ENCODE assay signal across 1 cellular context in the genomic region with DNA sequence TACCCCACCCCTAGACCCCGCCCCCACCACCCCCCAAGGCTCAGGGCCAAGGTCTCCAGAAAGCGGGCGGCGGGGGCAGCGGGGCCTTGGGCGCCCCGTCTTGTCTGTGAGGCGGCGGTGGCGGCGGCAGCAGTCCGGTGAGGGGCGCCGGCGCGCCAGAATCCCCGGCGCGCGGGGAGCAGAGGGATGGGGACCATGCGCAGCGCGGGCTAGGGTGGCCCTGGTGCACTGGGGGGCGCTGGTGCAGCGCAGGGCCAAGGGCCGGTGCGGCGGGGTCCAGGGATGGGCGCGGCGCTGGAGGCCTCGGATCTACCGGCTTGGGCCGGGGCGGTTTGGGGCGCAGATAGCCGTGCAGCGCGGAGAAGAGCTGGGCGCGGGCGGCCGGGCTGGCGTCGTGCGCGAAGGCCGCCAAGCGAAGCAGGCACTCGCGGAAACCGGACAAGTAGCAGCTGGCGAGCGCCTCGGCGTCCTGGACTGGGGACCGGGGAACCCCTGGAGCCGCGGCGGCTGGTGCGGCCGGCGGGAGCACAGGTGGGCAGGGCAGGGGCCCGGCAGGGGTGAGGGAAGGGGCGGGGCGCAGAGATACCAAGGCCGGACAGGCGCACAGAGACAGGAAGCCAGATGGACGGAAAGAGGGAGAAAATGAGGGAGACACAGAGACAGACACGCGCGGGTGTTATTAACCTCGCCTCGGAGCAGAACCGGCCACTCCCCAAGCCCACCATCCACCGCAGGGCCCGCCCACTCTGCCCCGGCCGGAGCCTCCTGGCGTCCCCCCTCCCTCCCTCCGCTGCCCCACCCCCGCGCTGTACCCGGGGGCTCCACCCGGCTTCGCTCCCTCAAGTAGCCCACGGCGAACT.
TF ChIP-seq lines count a peak whose summit lies in the region.

No MANE protein-coding gene starts in this region.

TF ChIP-seq in K562, 482 proteins besides CTCF, POLR2A, EP300 and RAD21 (continues in another document):
- no peak for TF ChIP-seq KLF1 (tag; IDR thresholded peaks at IDR 0.05)
- no peak for TF ChIP-seq ZC3H4 (CRISPR knock-in tag; IDR thresholded peaks at IDR 0.05; ENCODE audit: borderline replicate concordance)
- TF ChIP-seq, protein P1, sequence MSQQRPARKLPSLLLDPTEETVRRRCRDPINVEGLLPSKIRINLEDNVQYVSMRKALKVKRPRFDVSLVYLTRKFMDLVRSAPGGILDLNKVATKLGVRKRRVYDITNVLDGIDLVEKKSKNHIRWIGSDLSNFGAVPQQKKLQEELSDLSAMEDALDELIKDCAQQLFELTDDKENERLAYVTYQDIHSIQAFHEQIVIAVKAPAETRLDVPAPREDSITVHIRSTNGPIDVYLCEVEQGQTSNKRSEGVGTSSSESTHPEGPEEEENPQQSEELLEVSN (IDR thresholded peaks at IDR 0.05; ENCODE audit: borderline replicate concordance in 1 of 2, extremely low read depth in 1 of 2, insufficient read depth in 1 of 2, insufficient read length in 1 of 2, low read depth in 1 of 2, low read length in 1 of 2, poor library complexity in 1 of 2, severe bottlenecking in 1 of 2), result peak; percentile 39 to 58
- TF ChIP-seq RCOR1 (IDR thresholded peaks at IDR 0.05; ENCODE audit: borderline replicate concordance in 1 of 2, low read depth in 2 of 2, low read length in 2 of 2), result peak in 1 of 2 experiments; percentile 69; a peak in 2 of 4 replicates
- TF ChIP-seq, protein P2, sequence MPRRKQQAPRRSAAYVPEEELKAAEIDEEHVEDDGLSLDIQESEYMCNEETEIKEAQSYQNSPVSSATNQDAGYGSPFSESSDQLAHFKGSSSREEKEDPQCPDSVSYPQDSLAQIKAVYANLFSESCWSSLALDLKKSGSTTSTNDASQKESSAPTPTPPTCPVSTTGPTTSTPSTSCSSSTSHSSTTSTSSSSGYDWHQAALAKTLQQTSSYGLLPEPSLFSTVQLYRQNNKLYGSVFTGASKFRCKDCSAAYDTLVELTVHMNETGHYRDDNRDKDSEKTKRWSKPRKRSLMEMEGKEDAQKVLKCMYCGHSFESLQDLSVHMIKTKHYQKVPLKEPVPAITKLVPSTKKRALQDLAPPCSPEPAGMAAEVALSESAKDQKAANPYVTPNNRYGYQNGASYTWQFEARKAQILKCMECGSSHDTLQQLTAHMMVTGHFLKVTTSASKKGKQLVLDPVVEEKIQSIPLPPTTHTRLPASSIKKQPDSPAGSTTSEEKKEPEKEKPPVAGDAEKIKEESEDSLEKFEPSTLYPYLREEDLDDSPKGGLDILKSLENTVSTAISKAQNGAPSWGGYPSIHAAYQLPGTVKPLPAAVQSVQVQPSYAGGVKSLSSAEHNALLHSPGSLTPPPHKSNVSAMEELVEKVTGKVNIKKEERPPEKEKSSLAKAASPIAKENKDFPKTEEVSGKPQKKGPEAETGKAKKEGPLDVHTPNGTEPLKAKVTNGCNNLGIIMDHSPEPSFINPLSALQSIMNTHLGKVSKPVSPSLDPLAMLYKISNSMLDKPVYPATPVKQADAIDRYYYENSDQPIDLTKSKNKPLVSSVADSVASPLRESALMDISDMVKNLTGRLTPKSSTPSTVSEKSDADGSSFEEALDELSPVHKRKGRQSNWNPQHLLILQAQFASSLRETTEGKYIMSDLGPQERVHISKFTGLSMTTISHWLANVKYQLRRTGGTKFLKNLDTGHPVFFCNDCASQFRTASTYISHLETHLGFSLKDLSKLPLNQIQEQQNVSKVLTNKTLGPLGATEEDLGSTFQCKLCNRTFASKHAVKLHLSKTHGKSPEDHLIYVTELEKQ (CRISPR knock-in tag; IDR thresholded peaks at IDR 0.05), result no peak
- TF ChIP-seq KLF6 (CRISPR knock-in tag; IDR thresholded peaks at IDR 0.05; ENCODE audit: borderline replicate concordance), result no peak
- TF ChIP-seq DDX20 (tag; IDR thresholded peaks at IDR 0.05; ENCODE audit: low read depth), result no peak
- peak; percentile 38 for TF ChIP-seq RBM25 (IDR thresholded peaks at IDR 0.05; ENCODE audit: low read depth, low read length, severe bottlenecking)
- TF ChIP-seq TCF7L2 (IDR thresholded peaks at IDR 0.05; ENCODE audit: low read depth, low read length), result no peak
- TF ChIP-seq MYC (IDR thresholded peaks at IDR 0.05; ENCODE audit: low read depth, low read length), result 0 out of 2 replicates have a peak, but pooled peaks have one; percentile 30
- TF ChIP-seq MYC (CRISPR knock-in tag; IDR thresholded peaks at IDR 0.05; ENCODE audit: borderline replicate concordance, low read depth), result no peak
- TF ChIP-seq ZBTB7A (IDR thresholded peaks at IDR 0.05; ENCODE audit: borderline replicate concordance, control insufficient read depth, low read depth, low read length), result peak; percentile 80; the same call in 1 of the 2 replicates
- TF ChIP-seq MAFF (IDR thresholded peaks at IDR 0.05; ENCODE audit: low read length), result no peak
- peak in 1 of 2 experiments; percentile 48; a peak in 2 of 4 replicates for TF ChIP-seq HDAC1 (IDR thresholded peaks at IDR 0.05)
- TF ChIP-seq, protein P3, sequence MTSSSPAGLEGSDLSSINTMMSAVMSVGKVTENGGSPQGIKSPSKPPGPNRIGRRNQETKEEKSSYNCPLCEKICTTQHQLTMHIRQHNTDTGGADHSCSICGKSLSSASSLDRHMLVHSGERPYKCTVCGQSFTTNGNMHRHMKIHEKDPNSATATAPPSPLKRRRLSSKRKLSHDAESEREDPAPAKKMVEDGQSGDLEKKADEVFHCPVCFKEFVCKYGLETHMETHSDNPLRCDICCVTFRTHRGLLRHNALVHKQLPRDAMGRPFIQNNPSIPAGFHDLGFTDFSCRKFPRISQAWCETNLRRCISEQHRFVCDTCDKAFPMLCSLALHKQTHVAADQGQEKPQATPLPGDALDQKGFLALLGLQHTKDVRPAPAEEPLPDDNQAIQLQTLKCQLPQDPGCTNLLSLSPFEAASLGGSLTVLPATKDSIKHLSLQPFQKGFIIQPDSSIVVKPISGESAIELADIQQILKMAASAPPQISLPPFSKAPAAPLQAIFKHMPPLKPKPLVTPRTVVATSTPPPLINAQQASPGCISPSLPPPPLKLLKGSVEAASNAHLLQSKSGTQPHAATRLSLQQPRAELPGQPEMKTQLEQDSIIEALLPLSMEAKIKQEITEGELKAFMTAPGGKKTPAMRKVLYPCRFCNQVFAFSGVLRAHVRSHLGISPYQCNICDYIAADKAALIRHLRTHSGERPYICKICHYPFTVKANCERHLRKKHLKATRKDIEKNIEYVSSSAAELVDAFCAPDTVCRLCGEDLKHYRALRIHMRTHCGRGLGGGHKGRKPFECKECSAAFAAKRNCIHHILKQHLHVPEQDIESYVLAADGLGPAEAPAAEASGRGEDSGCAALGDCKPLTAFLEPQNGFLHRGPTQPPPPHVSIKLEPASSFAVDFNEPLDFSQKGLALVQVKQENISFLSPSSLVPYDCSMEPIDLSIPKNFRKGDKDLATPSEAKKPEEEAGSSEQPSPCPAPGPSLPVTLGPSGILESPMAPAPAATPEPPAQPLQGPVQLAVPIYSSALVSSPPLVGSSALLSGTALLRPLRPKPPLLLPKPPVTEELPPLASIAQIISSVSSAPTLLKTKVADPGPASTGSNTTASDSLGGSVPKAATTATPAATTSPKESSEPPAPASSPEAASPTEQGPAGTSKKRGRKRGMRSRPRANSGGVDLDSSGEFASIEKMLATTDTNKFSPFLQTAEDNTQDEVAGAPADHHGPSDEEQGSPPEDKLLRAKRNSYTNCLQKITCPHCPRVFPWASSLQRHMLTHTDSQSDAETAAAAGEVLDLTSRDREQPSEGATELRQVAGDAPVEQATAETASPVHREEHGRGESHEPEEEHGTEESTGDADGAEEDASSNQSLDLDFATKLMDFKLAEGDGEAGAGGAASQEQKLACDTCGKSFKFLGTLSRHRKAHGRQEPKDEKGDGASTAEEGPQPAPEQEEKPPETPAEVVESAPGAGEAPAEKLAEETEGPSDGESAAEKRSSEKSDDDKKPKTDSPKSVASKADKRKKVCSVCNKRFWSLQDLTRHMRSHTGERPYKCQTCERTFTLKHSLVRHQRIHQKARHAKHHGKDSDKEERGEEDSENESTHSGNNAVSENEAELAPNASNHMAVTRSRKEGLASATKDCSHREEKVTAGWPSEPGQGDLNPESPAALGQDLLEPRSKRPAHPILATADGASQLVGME (CRISPR knock-in tag; IDR thresholded peaks at IDR 0.05), result peak; percentile 28; the same call in 1 of the 2 replicates
- TF ChIP-seq RBM14 (IDR thresholded peaks at IDR 0.05; ENCODE audit: borderline replicate concordance, insufficient read depth, low read depth, low read length), result 0 out of 2 replicates have a peak, but pooled peaks have one; percentile 49
- no peak for TF ChIP-seq SIN3B (IDR thresholded peaks at IDR 0.05; ENCODE audit: low read depth)
- TF ChIP-seq BMI1 (IDR thresholded peaks at IDR 0.05; ENCODE audit: low read length), result no peak
- TF ChIP-seq LARP7 (IDR thresholded peaks at IDR 0.05), result no peak
- TF ChIP-seq, protein P4, sequence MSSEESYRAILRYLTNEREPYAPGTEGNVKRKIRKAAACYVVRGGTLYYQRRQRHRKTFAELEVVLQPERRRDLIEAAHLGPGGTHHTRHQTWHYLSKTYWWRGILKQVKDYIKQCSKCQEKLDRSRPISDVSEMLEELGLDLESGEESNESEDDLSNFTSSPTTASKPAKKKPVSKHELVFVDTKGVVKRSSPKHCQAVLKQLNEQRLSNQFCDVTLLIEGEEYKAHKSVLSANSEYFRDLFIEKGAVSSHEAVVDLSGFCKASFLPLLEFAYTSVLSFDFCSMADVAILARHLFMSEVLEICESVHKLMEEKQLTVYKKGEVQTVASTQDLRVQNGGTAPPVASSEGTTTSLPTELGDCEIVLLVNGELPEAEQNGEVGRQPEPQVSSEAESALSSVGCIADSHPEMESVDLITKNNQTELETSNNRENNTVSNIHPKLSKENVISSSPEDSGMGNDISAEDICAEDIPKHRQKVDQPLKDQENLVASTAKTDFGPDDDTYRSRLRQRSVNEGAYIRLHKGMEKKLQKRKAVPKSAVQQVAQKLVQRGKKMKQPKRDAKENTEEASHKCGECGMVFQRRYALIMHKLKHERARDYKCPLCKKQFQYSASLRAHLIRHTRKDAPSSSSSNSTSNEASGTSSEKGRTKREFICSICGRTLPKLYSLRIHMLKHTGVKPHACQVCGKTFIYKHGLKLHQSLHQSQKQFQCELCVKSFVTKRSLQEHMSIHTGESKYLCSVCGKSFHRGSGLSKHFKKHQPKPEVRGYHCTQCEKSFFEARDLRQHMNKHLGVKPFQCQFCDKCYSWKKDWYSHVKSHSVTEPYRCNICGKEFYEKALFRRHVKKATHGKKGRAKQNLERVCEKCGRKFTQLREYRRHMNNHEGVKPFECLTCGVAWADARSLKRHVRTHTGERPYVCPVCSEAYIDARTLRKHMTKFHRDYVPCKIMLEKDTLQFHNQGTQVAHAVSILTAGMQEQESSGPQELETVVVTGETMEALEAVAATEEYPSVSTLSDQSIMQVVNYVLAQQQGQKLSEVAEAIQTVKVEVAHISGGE (CRISPR knock-in tag; IDR thresholded peaks at IDR 0.05), result 0 out of 6 replicates have a peak, but pooled peaks of 1 of the 3 experiments have one; percentile 47
- no peak for TF ChIP-seq RFX5 (IDR thresholded peaks at IDR 0.05; ENCODE audit: low read depth, low read length)
- no peak for TF ChIP-seq U2AF2 (optimal IDR thresholded peaks at IDR 0.05; ENCODE audit: low read depth, low read length)
- 0 out of 2 replicates have a peak, but pooled peaks have one; percentile 36 for TF ChIP-seq ZNF384 (IDR thresholded peaks at IDR 0.05; ENCODE audit: low read depth, low read length)
- no peak for TF ChIP-seq HEY1 (CRISPR knock-in tag; IDR thresholded peaks at IDR 0.05; ENCODE audit: borderline replicate concordance)
- no peak for TF ChIP-seq HDAC6 (IDR thresholded peaks at IDR 0.05; ENCODE audit: low read depth, low read length)
- TF ChIP-seq, protein P5, sequence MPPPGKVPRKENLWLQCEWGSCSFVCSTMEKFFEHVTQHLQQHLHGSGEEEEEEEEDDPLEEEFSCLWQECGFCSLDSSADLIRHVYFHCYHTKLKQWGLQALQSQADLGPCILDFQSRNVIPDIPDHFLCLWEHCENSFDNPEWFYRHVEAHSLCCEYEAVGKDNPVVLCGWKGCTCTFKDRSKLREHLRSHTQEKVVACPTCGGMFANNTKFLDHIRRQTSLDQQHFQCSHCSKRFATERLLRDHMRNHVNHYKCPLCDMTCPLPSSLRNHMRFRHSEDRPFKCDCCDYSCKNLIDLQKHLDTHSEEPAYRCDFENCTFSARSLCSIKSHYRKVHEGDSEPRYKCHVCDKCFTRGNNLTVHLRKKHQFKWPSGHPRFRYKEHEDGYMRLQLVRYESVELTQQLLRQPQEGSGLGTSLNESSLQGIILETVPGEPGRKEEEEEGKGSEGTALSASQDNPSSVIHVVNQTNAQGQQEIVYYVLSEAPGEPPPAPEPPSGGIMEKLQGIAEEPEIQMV (tag; conservative IDR thresholded peaks at IDR 0.05; ENCODE audit: low read depth), result no peak
- peak in 2 of 3 experiments; percentile 4 to 23 for TF ChIP-seq YY1 (IDR thresholded peaks at IDR 0.05; ENCODE audit: borderline replicate concordance in 1 of 3, control insufficient read depth in 1 of 3, extremely low read depth in 1 of 3, insufficient read depth in 3 of 3, insufficient read length in 1 of 3, insufficient replicate concordance in 2 of 3, low read depth in 1 of 3, low read length in 2 of 3)
- TF ChIP-seq RB1 (IDR thresholded peaks at IDR 0.05; ENCODE audit: low read depth), result peak; percentile 86
- no peak for TF ChIP-seq BCL6 (CRISPR knock-in tag; IDR thresholded peaks at IDR 0.05)
- peak; percentile 52 to 83 for TF ChIP-seq MAZ (CRISPR knock-in tag; conservative IDR thresholded peaks at IDR 0.05 in 1 of 2, IDR thresholded peaks at IDR 0.05 in 1 of 2)
- TF ChIP-seq, protein P6, sequence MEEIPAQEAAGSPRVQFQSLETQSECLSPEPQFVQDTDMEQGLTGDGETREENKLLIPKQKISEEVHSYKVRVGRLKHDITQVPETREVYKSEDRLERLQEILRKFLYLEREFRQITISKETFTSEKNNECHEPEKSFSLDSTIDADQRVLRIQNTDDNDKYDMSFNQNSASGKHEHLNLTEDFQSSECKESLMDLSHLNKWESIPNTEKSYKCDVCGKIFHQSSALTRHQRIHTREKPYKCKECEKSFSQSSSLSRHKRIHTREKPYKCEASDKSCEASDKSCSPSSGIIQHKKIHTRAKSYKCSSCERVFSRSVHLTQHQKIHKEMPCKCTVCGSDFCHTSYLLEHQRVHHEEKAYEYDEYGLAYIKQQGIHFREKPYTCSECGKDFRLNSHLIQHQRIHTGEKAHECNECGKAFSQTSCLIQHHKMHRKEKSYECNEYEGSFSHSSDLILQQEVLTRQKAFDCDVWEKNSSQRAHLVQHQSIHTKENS (CRISPR knock-in tag; IDR thresholded peaks at IDR 0.05), result no peak
- no peak for TF ChIP-seq BRF1 (IDR thresholded peaks at IDR 0.05; ENCODE audit: borderline replicate concordance, extremely low read depth, insufficient read length)
- TF ChIP-seq CTBP1 (IDR thresholded peaks at IDR 0.05; ENCODE audit: borderline replicate concordance), result peak; percentile 96
- no peak for TF ChIP-seq TGIF2 (CRISPR knock-in tag; IDR thresholded peaks at IDR 0.05)
- TF ChIP-seq BHLHE40 (IDR thresholded peaks at IDR 0.05; ENCODE audit: low read length), result no peak
- 0 out of 2 replicates have a peak, but pooled peaks have one; percentile 11 for TF ChIP-seq HCFC1 (IDR thresholded peaks at IDR 0.05; ENCODE audit: low read depth, low read length)
- no peak for TF ChIP-seq ESRRB (CRISPR knock-in tag; IDR thresholded peaks at IDR 0.05; ENCODE audit: borderline replicate concordance)
